In the genomic region with DNA sequence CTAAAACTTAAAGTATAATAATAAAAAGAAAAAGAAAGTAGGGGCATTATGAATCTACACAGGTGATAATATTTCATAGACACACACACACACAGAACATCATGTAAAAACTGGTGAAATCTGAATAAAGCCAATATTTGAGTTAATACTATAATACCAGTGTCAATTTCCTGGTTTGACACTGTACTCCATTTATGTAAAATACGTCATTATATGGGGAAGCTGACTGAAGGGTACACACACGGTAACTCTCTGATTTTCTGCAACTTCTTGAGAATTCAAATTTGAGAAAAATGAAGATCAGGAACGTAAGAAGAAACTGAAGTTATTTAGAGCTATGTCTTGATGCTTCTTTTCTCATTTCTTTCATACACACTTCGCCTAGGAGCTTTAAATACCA, we compare ENCODE assay signal across 33 cellular contexts. TPM values are rescaled to one million over a fixed set of nuclear protein-coding genes. Genes with fewer than 3 reads are reported as not detected.
DNase-seq lines count a peak whose midpoint lies in the region; ATAC-seq, FAIRE-seq and TF ChIP-seq lines count a peak whose summit lies in the region.
"Had no signal": no experiment of that assay in that cellular context is flagged by ENCODE, and none has a peak within 500 bp of the region (broad histone marks: within the 10 kb centered on the region; RNA-seq: fewer than 3 reads in every experiment).

No MANE protein-coding gene starts in this region.

- CTCF ChIA-PET in HepG2 (lab: Yijun Ruan, JAX; ENCODE audit: low intra/inter-chr PET ratio, low total read pairs) = no interaction called here

- H3K36me3 Mint-ChIP-seq in endodermal cell (ENCODE audit: low read depth) = peaks cover 1% of the 10 kb centered on the region
- H3K36me3 Mint-ChIP-seq: CD14-positive monocyte; CD4-positive, alpha-beta memory T cell; CD4-positive, CD25-positive, alpha-beta regulatory T cell; CD8-positive, alpha-beta T cell had no signal

- no peak overlapping the region for H3K27ac Mint-ChIP-seq in endodermal cell
- H3K27ac Mint-ChIP-seq: B cell; CD14-positive monocyte; CD4-positive, alpha-beta memory T cell; CD4-positive, alpha-beta T cell; CD4-positive, CD25-positive, alpha-beta regulatory T cell; CD8-positive, alpha-beta memory T cell; CD8-positive, alpha-beta T cell had no signal

- no peaks in the 10 kb centered on the region for H4K20me1 ChIP-seq in HepG2 (ENCODE audit: insufficient read depth, low read length)
- H4K20me1 ChIP-seq: BLaER1; BLaER1 treated with 17β-estradiol and CSF1 and Interleukin-3, amounts not matched to agents 10 nM and 100 nM had no signal

- 2% methylated on average over 4 of the region's 4 CpGs for WGBS in HepG2 (ENCODE audit: low lambda C conversion rate)
- WGBS in right lobe of liver (ENCODE audit: insufficient coverage, low coverage, low lambda C conversion rate, missing lambda C conversion rate) = 55% methylated on average over 4 of the region's 4 CpGs
- WGBS in endodermal cell (ENCODE audit: insufficient coverage in 1 of 2, insufficient read length in 1 of 2), 2 experiments = 93 to 94% methylated on average over 3 to 4 of the region's 4 CpGs

- H3K27ac ChIP-seq in HepG2 (ENCODE audit: extremely low read length, insufficient read depth, low read length) (no peak overlapping the region), right lobe of liver (no peak overlapping the region), endodermal cell (ENCODE audit: low read depth, low read length) (no peak overlapping the region)
- H3K27ac ChIP-seq: 22Rv1; A549; BLaER1; BLaER1 treated with 17β-estradiol and CSF1 and Interleukin-3, amounts not matched to agents 10 nM and 100 nM; C4-2B had no signal

- H3K79me2 ChIP-seq in HepG2 (ENCODE audit: insufficient read depth, low read length) = no peaks in the 10 kb centered on the region

- no peak overlapping the region for H3K4me3 Mint-ChIP-seq in endodermal cell
- H3K4me3 Mint-ChIP-seq: B cell; CD14-positive monocyte; CD4-positive, alpha-beta memory T cell; CD4-positive, alpha-beta T cell; CD4-positive, CD25-positive, alpha-beta regulatory T cell; CD8-positive, alpha-beta memory T cell; CD8-positive, alpha-beta T cell had no signal

- peaks cover 6% of the 10 kb centered on the region for H3K4me1 Mint-ChIP-seq in endodermal cell
- H3K4me1 Mint-ChIP-seq: B cell; CD4-positive, alpha-beta memory T cell; CD4-positive, CD25-positive, alpha-beta regulatory T cell; CD8-positive, alpha-beta memory T cell had no signal

- H3K27me3 Mint-ChIP-seq in endodermal cell (ENCODE audit: insufficient read depth) = peaks cover 6% of the 10 kb centered on the region

- peaks cover 47% of the 10 kb centered on the region for H3K9me3 Mint-ChIP-seq in endodermal cell

- FAIRE-seq in HepG2 (lab: Jason Lieb, UNC) (no peak), HTR-8/SVneo (lab: Jason Lieb, UNC) (peak; percentile 4)
- FAIRE-seq: A204.1, A549, D721Med had no signal

- H3K4me1 ChIP-seq in HepG2 (ENCODE audit: insufficient read depth, low read length) (no peaks in the 10 kb centered on the region), right lobe of liver (no peaks in the 10 kb centered on the region), endodermal cell (ENCODE audit: control insufficient read depth, insufficient read depth, low read length) (no peaks in the 10 kb centered on the region)
- H3K4me1 ChIP-seq: A549, BE2C, BLaER1, Caco-2 had no signal

- DNase-seq in HepG2 (ENCODE audit: low spot score) (no peak), right lobe of liver (no peak), HTR-8/SVneo (ENCODE audit: insufficient read length, low spot score) (no peak), endodermal cell (no peak)
- DNase-seq: 8988T; ACHN; AML-193; BE2C; C1 segment of cervical spinal cord; Caco-2; Calu3; CD4-positive, alpha-beta memory T cell; CD4-positive, alpha-beta T cell; CD4-positive, CD25-positive, alpha-beta regulatory T cell; CD8-positive, alpha-beta memory T cell; CD8-positive, alpha-beta T cell; COR-L47; DMS 273 treated with DMSO at 0.1 percent for 48 hours; DMS153; DMS53; DMS79; DMS79 treated with DMSO at 0.1 percent for 48 hours; DND-41; EL had no signal

- no peak for TF ChIP-seq RAD21 in HepG2 (CRISPR knock-in tag; IDR thresholded peaks at IDR 0.05)

- no TSS peak for BruUV-seq in HepG2 (replicated peaks; lab: Mats Ljungman, UMichigan)

- no peak for ATAC-seq in HepG2
- ATAC-seq in right lobe of liver = no peak
- ATAC-seq: A549; CD8-positive, alpha-beta T cell had no signal

- H3K4me3 ChIP-seq in HepG2 (replicated peaks in 1 of 3; ENCODE audit: insufficient read depth in 1 of 3, low read depth in 2 of 3, low read length in 3 of 3) (no peak overlapping the region), right lobe of liver (no peak overlapping the region), endodermal cell (ENCODE audit: low read length) (no peak overlapping the region)
- H3K4me3 ChIP-seq: A549; BLaER1; BLaER1 treated with 17β-estradiol and CSF1 and Interleukin-3, amounts not matched to agents 10 nM and 100 nM had no signal

- H3K9me3 ChIP-seq in HepG2 (ENCODE audit: low read length) = no peaks in the 10 kb centered on the region
- H3K9me3 ChIP-seq in right lobe of liver = no peaks in the 10 kb centered on the region
- peaks cover 11% of the 10 kb centered on the region for H3K9me3 ChIP-seq in endodermal cell (ENCODE audit: control insufficient read depth, low read length)
- H3K9me3 ChIP-seq: A549, BE2C, BLaER1 had no signal

- H3K9ac ChIP-seq in HepG2 (ENCODE audit: insufficient read depth, low read depth, low read length) = no peak overlapping the region
- H3K9ac ChIP-seq in endodermal cell (ENCODE audit: extremely low read depth, low read length, poor library complexity, severe bottlenecking) = no peak overlapping the region
- H3K9ac ChIP-seq: BLaER1; BLaER1 treated with 17β-estradiol and CSF1 and Interleukin-3, amounts not matched to agents 10 nM and 100 nM had no signal

- TF ChIP-seq EP300 in HepG2 (IDR thresholded peaks at IDR 0.05; ENCODE audit: low read depth in 2 of 2, low read length in 2 of 2) (no peak), HepG2 (CRISPR knock-in tag; IDR thresholded peaks at IDR 0.05; ENCODE audit: borderline replicate concordance) (no peak)

- POLR2A ChIA-PET in HepG2 (lab: Yijun Ruan, JAX) = no interaction called here

- intact Hi-C loops in HepG2 (cut with micrococcal nuclease; ENCODE audit: unreplicated experiment) = no loop called here
- intact Hi-C loops in right lobe of liver (cut with DNase I) = no loop called here

- TF ChIP-seq POLR2A in HepG2 (IDR thresholded peaks at IDR 0.05; ENCODE audit: insufficient read depth in 1 of 2, low read depth in 2 of 2, low read length in 2 of 2) = no peak
- TF ChIP-seq POLR2A in right lobe of liver (IDR thresholded peaks at IDR 0.05) = no peak

- TF ChIP-seq CTCF in HepG2 (CRISPR knock-in tag; IDR thresholded peaks at IDR 0.05) (no peak), right lobe of liver (IDR thresholded peaks at IDR 0.05) (no peak), endodermal cell (conservative IDR thresholded peaks at IDR 0.05) (no peak)

- in situ Hi-C loops in HepG2 (cut with HindIII; ENCODE audit: extremely low pct_ligation_motif_present, low pct_unique_long_range_greater_than_20kb) = no loop called here

- H3K36me3 ChIP-seq in HepG2 (replicated peaks in 1 of 2; ENCODE audit: control insufficient read depth in 1 of 2, insufficient read depth in 2 of 2, low read length in 2 of 2) = no peaks in the 10 kb centered on the region
- no peaks in the 10 kb centered on the region for H3K36me3 ChIP-seq in right lobe of liver
- no peaks in the 10 kb centered on the region for H3K36me3 ChIP-seq in endodermal cell (ENCODE audit: control insufficient read depth, insufficient read depth, low read length)
- H3K36me3 ChIP-seq: BE2C; BLaER1; BLaER1 treated with 17β-estradiol and CSF1 and Interleukin-3, amounts not matched to agents 10 nM and 100 nM had no signal

- no peak overlapping the region for H3K4me2 ChIP-seq in HepG2 (ENCODE audit: low read depth, low read length)
- H3K4me2 ChIP-seq: A549; BLaER1; BLaER1 treated with 17β-estradiol and CSF1 and Interleukin-3, amounts not matched to agents 10 nM and 100 nM had no signal

- no peak overlapping the region for H2AFZ ChIP-seq in HepG2 (ENCODE audit: low read length)

- H3K27me3 ChIP-seq in HepG2 (ENCODE audit: control insufficient read depth in 1 of 2, insufficient read depth in 2 of 2, low read length in 2 of 2) (no peaks in the 10 kb centered on the region), right lobe of liver (no peaks in the 10 kb centered on the region), endodermal cell (ENCODE audit: control insufficient read depth, insufficient read depth, low read length, poor library complexity, severe bottlenecking) (no peaks in the 10 kb centered on the region)
- H3K27me3 ChIP-seq: BLaER1; BLaER1 treated with 17β-estradiol and CSF1 and Interleukin-3, amounts not matched to agents 10 nM and 100 nM had no signal

TF ChIP-seq in HepG2, 621 proteins besides CTCF, POLR2A, EP300 and RAD21 (continues in another document):
- TF ChIP-seq SNAPC2 (CRISPR knock-in tag; IDR thresholded peaks at IDR 0.05) = no peak

RNA-seq across cellular contexts. Expression of a gene that starts 36.2 kb away (rescaled TPM):
- 227 and 299 TPM in 2 replicates for total RNA-seq in HepG2 (2016; rRNA removed; fragmentation: Illumina TruSeq; extraction: Trizol)
- total RNA-seq in HepG2 (2016; cell fraction: cytosol; rRNA removed; fragmentation: Illumina TruSeq; extraction: Trizol; ENCODE audit: low read depth) = 116 and 137 TPM in 2 replicates
- total RNA-seq in HepG2 (2016; cell fraction: insoluble cytoplasmic fraction; rRNA removed; fragmentation: Illumina TruSeq; extraction: Trizol) = 227 and 317 TPM in 2 replicates
- 141 and 157 TPM in 2 replicates for total RNA-seq in HepG2 (2016; cell fraction: membrane; rRNA removed; fragmentation: Illumina TruSeq; extraction: Trizol)
- total RNA-seq in HepG2 (2016; cell fraction: nucleus; rRNA removed; fragmentation: Illumina TruSeq; extraction: Trizol) = 81.8 and 87.1 TPM in 2 replicates
- 41.7 and 59.8 TPM in 2 replicates for polyA plus RNA-seq in HepG2 (2011; rRNA removed)
- polyA plus RNA-seq in HepG2 (2011; cell fraction: cytosol; rRNA removed) = 37.0 and 54.6 TPM in 2 replicates
- 11.6 and 20.3 TPM in 2 replicates for polyA plus RNA-seq in HepG2 (2011; cell fraction: nucleus; rRNA removed)
- 152 and 165 TPM in 2 replicates for polyA plus RNA-seq in HepG2 (2012)
- 106 and 114 TPM in 2 replicates for polyA plus RNA-seq in HepG2 (2016; cell fraction: cytosol; fragmentation: Illumina TruSeq; extraction: Trizol; ENCODE audit: low read depth)
- 248 and 300 TPM in 2 replicates for polyA plus RNA-seq in HepG2 (2016; cell fraction: insoluble cytoplasmic fraction; fragmentation: Illumina TruSeq; extraction: Trizol; ENCODE audit: low read depth)
- polyA plus RNA-seq in HepG2 (2016; cell fraction: membrane; fragmentation: Illumina TruSeq; extraction: Trizol; ENCODE audit: low read depth) = 116 and 120 TPM in 2 replicates
- 122 and 141 TPM in 2 replicates for polyA plus RNA-seq in HepG2 (2016; cell fraction: nucleus; fragmentation: Illumina TruSeq; extraction: Trizol; ENCODE audit: insufficient read depth, low read depth)
- polyA minus RNA-seq in HepG2 (2011; rRNA and poly(A)+ RNA removed; ENCODE audit: low replicate concordance) = 0.28 and 1.1 TPM in 2 replicates
- polyA minus RNA-seq in HepG2 (2011; cell fraction: cytosol; rRNA and poly(A)+ RNA removed) = 31.9 and 32.4 TPM in 2 replicates
- polyA minus RNA-seq in HepG2 (2011; cell fraction: nucleus; rRNA and poly(A)+ RNA removed) = 16.5 and 23.9 TPM in 2 replicates
- total RNA-seq in right lobe of liver = 10 to 100 TPM in 2 of 6 experiments, 1 to 10 TPM in 4; 4.2 to 50.9 (median 7.9) TPM
- 10 to 100 TPM; 72.7 to 89.8 TPM for total RNA-seq in endodermal cell
- polyA plus RNA-seq in endodermal cell (2013, experiment 1 of 2) = 99.5 TPM
- 128 TPM for polyA plus RNA-seq in endodermal cell (2013, experiment 2 of 2)
